ENCODE assay signal across 8 cellular contexts in the genomic region with DNA sequence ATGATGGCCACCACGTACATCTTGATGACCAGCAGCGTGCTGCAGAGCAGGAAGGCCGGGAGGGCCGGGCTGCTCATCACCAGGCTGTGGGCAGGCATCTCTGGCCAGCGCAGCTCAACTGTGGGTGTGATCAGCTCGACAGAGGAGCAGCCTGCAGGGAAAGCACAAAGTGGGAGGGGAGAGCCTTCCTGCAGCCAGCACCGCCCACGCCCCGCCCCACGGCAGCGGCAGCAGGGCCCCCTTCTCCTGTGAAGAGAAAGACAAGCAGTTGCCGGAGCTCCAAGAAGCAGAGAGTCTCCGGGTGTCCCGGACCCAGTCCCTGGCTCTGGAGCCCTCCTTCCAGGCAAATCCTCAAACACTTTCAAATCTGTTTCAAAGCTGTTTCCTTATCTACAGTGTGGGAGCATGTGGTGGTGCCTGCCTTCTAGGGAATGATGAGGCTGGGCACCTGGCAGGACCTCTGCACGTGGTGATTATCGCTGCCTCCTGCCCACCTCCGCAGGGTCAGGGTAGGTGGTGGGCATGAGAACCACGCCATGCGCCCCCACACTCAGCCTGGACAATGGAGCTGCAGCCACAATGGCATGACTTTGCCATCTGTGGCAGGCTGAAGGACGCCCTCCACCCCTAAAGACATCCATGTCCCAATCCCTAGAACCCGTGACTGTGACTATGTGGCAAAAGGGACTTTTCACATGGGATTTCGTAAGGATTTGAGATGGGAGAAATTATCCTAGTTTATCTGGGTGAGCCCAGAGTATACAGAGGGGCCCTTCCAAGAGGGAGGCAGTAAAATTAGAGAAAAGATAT. TPM values are rescaled to one million over a fixed set of nuclear protein-coding genes. Genes with fewer than 3 reads are reported as not detected.
DNase-seq lines count a peak whose midpoint lies in the region; ATAC-seq lines count a peak whose summit lies in the region.

Gene PTGES, minus strand, starts transcription at position 128 of the 810 bp plus-strand sequence. Its CDS starts 30 bp downstream, at position 98.

- H3K4me3 Mint-ChIP-seq in stimulated activated effector memory CD8-positive, alpha-beta T cell treated with anti-CD3 and anti-CD28 coated beads, Interleukin-12 subunit alpha, Interleukin-12 subunit beta, amount 100 ng/mL, for 72 hours = peak within 1 kb of the TSS; percentile 42

- no peak within 1 kb of the TSS for H3K27ac Mint-ChIP-seq in stimulated activated effector memory CD8-positive, alpha-beta T cell treated with anti-CD3 and anti-CD28 coated beads, Interleukin-12 subunit alpha, Interleukin-12 subunit beta, amount 100 ng/mL, for 72 hours

- peak; percentile 63 for ATAC-seq in stimulated activated effector memory CD8-positive, alpha-beta T cell treated with anti-CD3 and anti-CD28 coated beads, Interleukin-12 subunit alpha, Interleukin-12 subunit beta, amount 100 ng/mL, for 72 hours
- ATAC-seq in HG02588 (IDR thresholded peaks at IDR 0.05; ENCODE audit: unreplicated experiment) = no peak
- no peak for ATAC-seq in HG02884 (IDR thresholded peaks at IDR 0.05; ENCODE audit: unreplicated experiment)

- H3K9me3 Mint-ChIP-seq in stimulated activated effector memory CD8-positive, alpha-beta T cell treated with anti-CD3 and anti-CD28 coated beads, Interleukin-12 subunit alpha, Interleukin-12 subunit beta, amount 100 ng/mL, for 72 hours = no peaks in the 10 kb centered on the region

- peak within 1 kb of the TSS; percentile 25 for H3K27ac ChIP-seq in epithelial cell of prostate

- H3K36me3 Mint-ChIP-seq in stimulated activated effector memory CD8-positive, alpha-beta T cell treated with anti-CD3 and anti-CD28 coated beads, Interleukin-12 subunit alpha, Interleukin-12 subunit beta, amount 100 ng/mL, for 72 hours = no peaks in the 10 kb centered on the region

- DNase-seq in EL = peak; percentile 88
- peak; percentile 89 for DNase-seq in NCI-H226
- DNase-seq in activated CD8-positive, alpha-beta memory T cell treated with anti-CD3 and anti-CD28 coated beads, Interleukin-2, amount 50 U/mL, for 24 hours (ENCODE audit: extremely low read depth) = peak; percentile 9
- no peak for DNase-seq in epithelial cell of prostate (ENCODE audit: low read depth, low spot score)
- peak; percentile 68 for DNase-seq in myocyte (ENCODE audit: low read depth)
- peak in 1 of 2 donors; percentile 57 for DNase-seq in stimulated activated effector memory CD8-positive, alpha-beta T cell treated with anti-CD3 and anti-CD28 coated beads, Interleukin-12 subunit alpha, Interleukin-12 subunit beta, amount 100 ng/mL, for 72 hours (ENCODE audit: low spot score in 2 of 2)

- peaks cover 11% of the 10 kb centered on the region for H3K4me1 Mint-ChIP-seq in stimulated activated effector memory CD8-positive, alpha-beta T cell treated with anti-CD3 and anti-CD28 coated beads, Interleukin-12 subunit alpha, Interleukin-12 subunit beta, amount 100 ng/mL, for 72 hours

RNA-seq across cellular contexts. Expression of gene PTGES, which starts in this region (rescaled TPM):
- total RNA-seq in myocyte = not detected in 2 replicates
- polyA plus RNA-seq in myocyte (2012) = 5.2 TPM
